ENCODE assay signal across 9 cellular contexts in genomic region chrX:100643943-100644587, GRCh38. TPM values are rescaled to one million over a fixed set of nuclear protein-coding genes. Genes with fewer than 3 reads are reported as not detected.
DNase-seq lines count a peak whose midpoint lies in the region; ATAC-seq and TF ChIP-seq lines count a peak whose summit lies in the region.
"Had no signal": no experiment of that assay in that cellular context is flagged by ENCODE, and none has a peak within 500 bp of the region (broad histone marks: within the 10 kb centered on the region; RNA-seq: fewer than 3 reads in every experiment).

Gene SRPX2 (plus strand): TSS chrX:100644199. CDS start chrX:100646323, 2,124 bp downstream.

- WGBS in heart left ventricle, 4 donors: 43 to 48% (median 45%) methylated on average over 7 of the region's 7 CpGs

- peaks cover 0 to 42% (median 0%) of the 10 kb centered on the region in 9 donors for H3K27me3 ChIP-seq in heart left ventricle

- DNase-seq in heart left ventricle (peak in 4 of 5 donors; percentile 17 to 58 (median 40)), stromal cell of bone marrow (ENCODE audit: low read depth) (peak; percentile 73), T-cell (no peak)
- DNase-seq in stimulated activated CD4-positive, alpha-beta T cell treated with anti-CD3 and anti-CD28 coated beads, Interleukin-4, amount 100 ng/mL, for 4 hours: no peak

- H3K27me3 Mint-ChIP-seq in T-cell: peaks cover 24 to 44% of the 10 kb centered on the region in 2 donors

- H3K9me3 ChIP-seq in heart left ventricle: no peaks in the 10 kb centered on the region

- intact Hi-C loops in heart left ventricle (cut with DNase I): no loop called here

- H3K4me3 ChIP-seq in heart left ventricle: peak within 1 kb of the TSS in 11 of 12 donors; percentile 8 to 53 (median 35)

- H3K27ac Mint-ChIP-seq in T-cell: peak within 1 kb of the TSS in 1 of 2 donors; percentile 21

- H3K27ac ChIP-seq in heart left ventricle: peak within 1 kb of the TSS in 10 of 12 donors; percentile 16 to 88 (median 52)
- H3K27ac ChIP-seq: KMS-11 had no signal

- POLR2A ChIA-PET in T-cell (lab: Charles Lee): no interaction called here

- no peaks in the 10 kb centered on the region for H3K9me3 Mint-ChIP-seq in T-cell

- no peaks in the 10 kb centered on the region for H3K4me1 Mint-ChIP-seq in T-cell

- peaks cover 0 to 23% (median 0%) of the 10 kb centered on the region in 12 donors for H3K4me1 ChIP-seq in heart left ventricle

- TF ChIP-seq CTCF in heart left ventricle (IDR thresholded peaks at IDR 0.05): no peak

- ATAC-seq in GM21717 (IDR thresholded peaks at IDR 0.05; ENCODE audit: unreplicated experiment) (peak; percentile 85), SK-N-SH treated with all-trans-retinoic acid at 6 μM for 48 hours (peak; percentile 96), heart left ventricle (peak; percentile 70 to 91 (median 86)), T-cell (replicated peaks in 1 of 4) (no peak), HG03045 (IDR thresholded peaks at IDR 0.05; ENCODE audit: unreplicated experiment) (no peak), GM18907 (IDR thresholded peaks at IDR 0.05; ENCODE audit: unreplicated experiment) (no peak)

- CTCF ChIA-PET in T-cell (lab: Charles Lee): no interaction called here

- no peaks in the 10 kb centered on the region for H3K36me3 Mint-ChIP-seq in T-cell

- no peaks in the 10 kb centered on the region for H3K36me3 ChIP-seq in heart left ventricle

- TF ChIP-seq POLR2A in heart left ventricle (IDR thresholded peaks at IDR 0.05): no peak

- H3K4me3 Mint-ChIP-seq in T-cell: no peak within 1 kb of the TSS

TF ChIP-seq in SK-N-SH treated with all-trans-retinoic acid at 6 μM for 48 hours, 23 proteins besides CTCF, POLR2A, EP300 and RAD21:
- TF ChIP-seq ZFP30 (CRISPR knock-in tag; IDR thresholded peaks at IDR 0.05) (no peak), TOX (CRISPR knock-in tag; IDR thresholded peaks at IDR 0.05; ENCODE audit: borderline replicate concordance) (no peak), ISL1 (CRISPR knock-in tag; IDR thresholded peaks at IDR 0.05) (no peak), ESRRG (CRISPR knock-in tag; IDR thresholded peaks at IDR 0.05) (no peak), TSHZ2 (CRISPR knock-in tag; IDR thresholded peaks at IDR 0.05) (no peak), PPARA (CRISPR knock-in tag; IDR thresholded peaks at IDR 0.05; ENCODE audit: borderline replicate concordance) (no peak), GLIS3 (CRISPR knock-in tag; IDR thresholded peaks at IDR 0.05) (no peak), CSRNP3 (CRISPR knock-in tag; IDR thresholded peaks at IDR 0.05) (no peak), ARNTL (CRISPR knock-in tag; IDR thresholded peaks at IDR 0.05; ENCODE audit: borderline replicate concordance, low read depth) (no peak), PATZ1 (CRISPR knock-in tag; IDR thresholded peaks at IDR 0.05; ENCODE audit: borderline replicate concordance) (no peak), ZNF565 (CRISPR knock-in tag; conservative IDR thresholded peaks at IDR 0.05; ENCODE audit: low read depth) (no peak), ZFP3 (CRISPR knock-in tag; IDR thresholded peaks at IDR 0.05) (no peak), BACH2 (CRISPR knock-in tag; IDR thresholded peaks at IDR 0.05; ENCODE audit: borderline replicate concordance) (no peak), SNAI2 (CRISPR knock-in tag; IDR thresholded peaks at IDR 0.05) (no peak), RARB (CRISPR knock-in tag; IDR thresholded peaks at IDR 0.05) (no peak), ZNF70 (CRISPR knock-in tag; IDR thresholded peaks at IDR 0.05) (no peak), POU6F1 (CRISPR knock-in tag; IDR thresholded peaks at IDR 0.05; ENCODE audit: borderline replicate concordance, low read depth) (no peak)

RNA-seq across cellular contexts. Expression of gene SRPX2, which starts in this region (rescaled TPM):
- total RNA-seq in heart left ventricle (10 to 100 TPM in 5 of 9 donors, 1 to 10 TPM in 4; 5.9 to 39.1 (median 16.4) TPM), T-cell (under 1 TPM in 1 of 5 donors, not detected in 4; 0.18 TPM)
- polyA plus RNA-seq in heart left ventricle: 10 to 100 TPM in 1 of 2 donors, 1 to 10 TPM in 1; 3.4 to 10.5 TPM

Comparison
In these comparisons a context has a peak if more than half of its experiments do, and no peak if none do; other contexts are left out.
1. RNA of gene SRPX2 (total RNA-seq): 5.9 to 39.1 TPM in heart left ventricle; 0.18 TPM in T-cell; every median in the first group is over 4 times any median in the second.
2. ATAC-seq: peak in GM21717 (single experiment), SK-N-SH treated with all-trans-retinoic acid at 6 μM for 48 hours (single experiment) and heart left ventricle (4 of 4); none in T-cell (0 of 4), HG03045 (single experiment) and GM18907 (single experiment).
3. DNase-seq: peak in heart left ventricle (4 of 5) and stromal cell of bone marrow (single experiment); none in stimulated activated CD4-positive, alpha-beta T cell treated with anti-CD3 and anti-CD28 coated beads, Interleukin-4, amount 100 ng/mL, for 4 hours (0 of 2) and T-cell (0 of 34).